Comparison of ENCODE assay signal across 15 cellular contexts in genomic region chr14:101476258-101476930, GRCh38.
DNase-seq lines count a peak whose midpoint lies in the region; ATAC-seq and TF ChIP-seq lines count a peak whose summit lies in the region.
"Had no signal": no experiment of that assay in that cellular context is flagged by ENCODE, and none has a peak within 500 bp of the region (broad histone marks: within the 10 kb centered on the region; RNA-seq: fewer than 3 reads in every experiment).

No MANE protein-coding gene starts in this region.

- no peak overlapping the region for H4K8ac ChIP-seq in mesenchymal stem cell (ENCODE audit: low read length)

- H3K4me1 ChIP-seq in HEK293 (ENCODE audit: control insufficient read depth, insufficient read depth, low read length) (peaks cover 6% of the 10 kb centered on the region; the same call in 1 of the 2 replicates), mucosa of descending colon (ENCODE audit: low read depth) (peaks cover 19% of the 10 kb centered on the region), testis (peaks cover 24% of the 10 kb centered on the region), mesenchymal stem cell (ENCODE audit: control insufficient read depth, insufficient read depth, low read depth, low read length) (no peaks in the 10 kb centered on the region), A673 (ENCODE audit: insufficient read depth, low read length, poor library complexity, severe bottlenecking) (no peaks in the 10 kb centered on the region)

- H2AK5ac ChIP-seq in mesenchymal stem cell (ENCODE audit: low read length, severe bottlenecking): no peak overlapping the region

- H3K36me3 ChIP-seq in HEK293 (ENCODE audit: control insufficient read depth in 2 of 2, insufficient read depth in 1 of 2, low read length in 2 of 2) (no peaks in the 10 kb centered on the region), mucosa of descending colon (ENCODE audit: low read depth) (no peaks in the 10 kb centered on the region), testis (ENCODE audit: low read depth, missing control alignments) (no peaks in the 10 kb centered on the region), mesenchymal stem cell (ENCODE audit: control insufficient read depth in 1 of 2, insufficient read depth in 2 of 2, low read depth in 1 of 2, low read length in 2 of 2) (no peaks in the 10 kb centered on the region), A673 (ENCODE audit: insufficient read depth, low read length, poor library complexity, severe bottlenecking) (no peaks in the 10 kb centered on the region)
- H3K36me3 ChIP-seq: tibial nerve had no signal

- ATAC-seq in mucosa of descending colon (peak; percentile 83), GM19463 (IDR thresholded peaks at IDR 0.05; ENCODE audit: unreplicated experiment) (no peak)
- ATAC-seq: activated T-cell treated with anti-CD3 and anti-CD28 coated beads, Interleukin-2, amount 50 U/mL, for 72 hours; GM12878 had no signal

- H3K4ac ChIP-seq in mesenchymal stem cell (ENCODE audit: low read depth in 1 of 2, low read length in 2 of 2): no peak overlapping the region

- no peak overlapping the region for H3K27ac ChIP-seq in HEK293 (ENCODE audit: extremely low read depth, low read depth, low read length)
- H3K27ac ChIP-seq in testis: peak overlapping the region in 1 of 2 donors; percentile 83
- H3K27ac ChIP-seq in mesenchymal stem cell (ENCODE audit: low read length, poor library complexity, severe bottlenecking): no peak overlapping the region
- no peak overlapping the region for H3K27ac ChIP-seq in A673 (ENCODE audit: low read depth, low read length, poor library complexity, severe bottlenecking)
- H3K27ac ChIP-seq: KMS-11 had no signal

- H4K91ac ChIP-seq in mesenchymal stem cell (ENCODE audit: low read length): no peak overlapping the region

- TF ChIP-seq CTCF in HEK293 (tag by site-specific recombination; IDR thresholded peaks at IDR 0.05) (no peak), mucosa of descending colon (IDR thresholded peaks at IDR 0.05) (no peak), testis (IDR thresholded peaks at IDR 0.05) (no peak), A673 (conservative IDR thresholded peaks at IDR 0.05; ENCODE audit: low read depth, low read length) (no peak)

- no peak overlapping the region for H3K4me2 ChIP-seq in mesenchymal stem cell (ENCODE audit: low read length, poor library complexity, severe bottlenecking)
- H3K4me2 ChIP-seq: KMS-11 had no signal

- no peaks in the 10 kb centered on the region for H3K9me3 Mint-ChIP-seq in activated CD4-positive, alpha-beta memory T cell treated with anti-CD3 and anti-CD28 coated beads, Interleukin-2, amount 10 ng/mL, durations not matched to agents 7 days and 5 days
- H3K9me3 Mint-ChIP-seq: activated T-cell treated with anti-CD3 and anti-CD28 coated beads, Interleukin-2, amount 50 U/mL, for 72 hours had no signal

- no TSS peak for BruUV-seq in A673 (replicated peaks; lab: Mats Ljungman, UMichigan)

- H3K9me3 ChIP-seq in HEK293 (ENCODE audit: control insufficient read depth, insufficient read depth, low read depth, low read length) (no peaks in the 10 kb centered on the region), mucosa of descending colon (no peaks in the 10 kb centered on the region), testis (no peaks in the 10 kb centered on the region), mesenchymal stem cell (ENCODE audit: control insufficient read depth, low read length) (no peaks in the 10 kb centered on the region), A673 (ENCODE audit: low read depth, low read length, poor library complexity, severe bottlenecking) (no peaks in the 10 kb centered on the region)

- H3K23ac ChIP-seq in mesenchymal stem cell (ENCODE audit: low read length in 2 of 2): no peak overlapping the region

- intact Hi-C loops in mucosa of descending colon (cut with DNase I, micrococcal nuclease) (no loop called here), testis (cut with DNase I; ENCODE audit: low total_unique reads) (loop anchor here (10.0 kb wide), 1 partner anchor 112 kb away; no protein-coding TSS in a partner anchor), A673 (cut with micrococcal nuclease; ENCODE audit: unreplicated experiment) (no loop called here)

- CTCF ChIA-PET in HEK293 (lab: Yijun Ruan, JAX) (interaction anchor here (0.6 to 1.0 kb wide), 2 partner anchors 87 to 110 kb away, joined by 3 to 4 read pairs; no protein-coding TSS in a partner anchor), A673 (lab: Charles Lee) (no interaction called here)
- CTCF ChIA-PET in activated CD4-positive, alpha-beta memory T cell treated with anti-CD3 and anti-CD28 coated beads, Interleukin-2, amount 10 ng/mL, durations not matched to agents 7 days and 5 days (lab: Charles Lee): no interaction called here

- no peak overlapping the region for H3K9ac ChIP-seq in mesenchymal stem cell (ENCODE audit: low read length)
- H3K9ac ChIP-seq: KMS-11 had no signal

- no peak overlapping the region for H2BK5ac ChIP-seq in mesenchymal stem cell (ENCODE audit: low read depth, low read length, poor library complexity, severe bottlenecking)

- no peaks in the 10 kb centered on the region for H3K27me3 Mint-ChIP-seq in activated CD4-positive, alpha-beta memory T cell treated with anti-CD3 and anti-CD28 coated beads, Interleukin-2, amount 10 ng/mL, durations not matched to agents 7 days and 5 days

- H3K4me3 ChIP-seq in HEK293 (ENCODE audit: low read depth, low read length) (no peak overlapping the region), mucosa of descending colon (no peak overlapping the region), testis (no peak overlapping the region), mesenchymal stem cell (ENCODE audit: insufficient read depth in 1 of 2, low read depth in 1 of 2, low read length in 2 of 2) (peak overlapping the region in 1 of 2 experiments; percentile 17), A673 (ENCODE audit: low read depth, low read length, poor library complexity, severe bottlenecking) (no peak overlapping the region)
- H3K4me3 ChIP-seq: dorsolateral prefrontal cortex, GM12878 had no signal

- H3K27ac Mint-ChIP-seq in activated CD4-positive, alpha-beta memory T cell treated with anti-CD3 and anti-CD28 coated beads, Interleukin-2, amount 10 ng/mL, durations not matched to agents 7 days and 5 days: no peak overlapping the region
- H3K27ac Mint-ChIP-seq: activated T-cell treated with anti-CD3 and anti-CD28 coated beads, Interleukin-2, amount 50 U/mL, for 72 hours; CD4-positive, alpha-beta memory T cell had no signal

- H3K18ac ChIP-seq in mesenchymal stem cell (ENCODE audit: low read depth in 1 of 2, low read length in 2 of 2): no peak overlapping the region

- H3K36me3 Mint-ChIP-seq in activated CD4-positive, alpha-beta memory T cell treated with anti-CD3 and anti-CD28 coated beads, Interleukin-2, amount 10 ng/mL, durations not matched to agents 7 days and 5 days (ENCODE audit: low read depth): no peaks in the 10 kb centered on the region
- H3K36me3 Mint-ChIP-seq: CD4-positive, alpha-beta memory T cell had no signal

- H2BK15ac ChIP-seq in mesenchymal stem cell (ENCODE audit: low read depth, poor library complexity, severe bottlenecking): no peak overlapping the region

- no peaks in the 10 kb centered on the region for H3K79me1 ChIP-seq in mesenchymal stem cell (replicated peaks; ENCODE audit: low read length, poor library complexity, severe bottlenecking)

- H3K4me1 Mint-ChIP-seq in activated CD4-positive, alpha-beta memory T cell treated with anti-CD3 and anti-CD28 coated beads, Interleukin-2, amount 10 ng/mL, durations not matched to agents 7 days and 5 days: no peaks in the 10 kb centered on the region
- H3K4me1 Mint-ChIP-seq: CD4-positive, alpha-beta memory T cell had no signal

- WGBS in testis, 2 donors: 79 to 87% methylated on average over 7 to 10 of the region's 10 CpGs
- WGBS in mesenchymal stem cell: 81% methylated on average over 10 of the region's 10 CpGs

- H3K4me3 Mint-ChIP-seq in activated CD4-positive, alpha-beta memory T cell treated with anti-CD3 and anti-CD28 coated beads, Interleukin-2, amount 10 ng/mL, durations not matched to agents 7 days and 5 days: no peak overlapping the region
- H3K4me3 Mint-ChIP-seq: activated T-cell treated with anti-CD3 and anti-CD28 coated beads, Interleukin-2, amount 50 U/mL, for 72 hours; CD4-positive, alpha-beta memory T cell had no signal

- H2BK120ac ChIP-seq in mesenchymal stem cell (ENCODE audit: low read depth, low read length): no peak overlapping the region

- H3K14ac ChIP-seq in mesenchymal stem cell (ENCODE audit: low read length in 2 of 2): no peak overlapping the region

- no peaks in the 10 kb centered on the region for H3K27me3 ChIP-seq in testis
- peaks cover 20 to 21% of the 10 kb centered on the region in 2 experiments for H3K27me3 ChIP-seq in mesenchymal stem cell (ENCODE audit: control insufficient read depth in 1 of 2, insufficient read depth in 1 of 2, low read length in 2 of 2)
- H3K27me3 ChIP-seq in A673 (replicated peaks; ENCODE audit: insufficient read depth, low read depth, low read length, poor library complexity): no peaks in the 10 kb centered on the region
- H3K27me3 ChIP-seq: tibial nerve had no signal

- peak; percentile 4 for DNase-seq in activated CD4-positive, alpha-beta memory T cell treated with anti-CD3 and anti-CD28 coated beads, Interleukin-2, amount 10 ng/mL, durations not matched to agents 7 days and 5 days
- DNase-seq in mucosa of descending colon (peak; percentile 61 to 75 (median 70)), testis (peak; percentile 10), mesenchymal stem cell (no peak), A673 (ENCODE audit: low spot score) (no peak)
- DNase-seq: activated CD4-positive, alpha-beta T cell treated with anti-CD3 and anti-CD28 coated beads, Interleukin-2, amount 50 U/mL, for 1 hour; activated T-cell treated with anti-CD3 and anti-CD28 coated beads, Interleukin-2, amount 50 U/mL, for 72 hours; CD4-positive, alpha-beta memory T cell; NCI-H526 had no signal

- no peak for TF ChIP-seq POLR2A in testis (IDR thresholded peaks at IDR 0.05)

- no peak overlapping the region for H2AFZ ChIP-seq in mesenchymal stem cell (ENCODE audit: low read depth, low read length)

- no peak overlapping the region for H2BK12ac ChIP-seq in mesenchymal stem cell (ENCODE audit: low read length in 2 of 2)

- POLR2A ChIA-PET in HEK293 (lab: Yijun Ruan, JAX): interaction anchor here (1.0 kb wide), 1 partner anchor 13 kb away, joined by 3 read pairs; no protein-coding TSS in a partner anchor
- POLR2A ChIA-PET in activated CD4-positive, alpha-beta memory T cell treated with anti-CD3 and anti-CD28 coated beads, Interleukin-2, amount 10 ng/mL, durations not matched to agents 7 days and 5 days (lab: Charles Lee): no interaction called here
- POLR2A ChIA-PET in A673 (lab: Charles Lee; ENCODE audit: low non-redundant PET): no interaction called here

TF ChIP-seq in HEK293, 187 proteins besides CTCF, POLR2A, EP300 and RAD21 (continues in another document):
- 0 out of 2 replicates have a peak, but pooled peaks have one; percentile 47 for TF ChIP-seq ZFP41 (tag by site-specific recombination; IDR thresholded peaks at IDR 0.05; ENCODE audit: borderline replicate concordance)

Comparison
In these comparisons a context has a peak if more than half of its experiments do, and no peak if none do; other contexts are left out.
1. DNase-seq: peak in activated CD4-positive, alpha-beta memory T cell treated with anti-CD3 and anti-CD28 coated beads, Interleukin-2, amount 10 ng/mL, durations not matched to agents 7 days and 5 days (single experiment), mucosa of descending colon (3 of 3) and testis (single experiment); none in mesenchymal stem cell (single experiment) and A673 (single experiment).